In the genomic region with DNA sequence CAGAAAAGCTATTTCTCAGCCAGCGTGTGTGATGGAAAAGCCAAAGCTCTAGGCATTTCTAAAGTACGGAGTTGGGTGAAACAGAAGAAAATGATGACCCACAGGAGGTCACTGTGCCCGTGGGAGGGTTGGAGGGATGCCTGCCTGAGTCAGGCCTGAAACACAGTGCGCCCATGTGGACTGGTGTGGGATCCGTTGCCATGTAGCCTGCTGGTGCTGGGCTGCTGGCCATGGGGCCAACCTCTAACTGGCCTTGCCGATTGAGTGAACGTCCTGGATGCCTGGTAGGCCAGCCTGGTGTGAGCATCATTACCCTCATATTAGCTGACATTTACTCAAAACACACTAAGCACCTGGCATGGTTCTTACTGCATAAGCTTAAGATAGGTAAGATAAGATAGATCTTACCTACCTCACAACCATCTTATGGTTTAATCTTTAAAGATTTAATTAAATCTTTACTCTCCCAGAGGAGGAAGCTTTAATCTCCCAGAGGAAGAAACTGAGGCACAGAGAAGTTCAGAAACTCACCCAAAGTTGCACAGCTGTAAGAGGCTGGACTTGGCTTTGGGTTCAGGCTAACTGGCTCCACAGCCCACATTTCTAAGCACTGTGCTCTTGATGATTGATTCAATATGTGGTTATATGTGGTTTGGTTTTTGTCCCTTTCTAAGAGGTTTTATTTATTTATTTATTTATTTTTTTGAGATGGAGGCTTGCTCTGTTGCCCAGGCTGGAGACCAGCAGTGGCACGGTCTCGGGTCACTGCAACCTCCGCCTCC, we compare ENCODE assay signal across 29 cellular contexts. TPM values are rescaled to one million over a fixed set of nuclear protein-coding genes. Genes with fewer than 3 reads are reported as not detected.
"Had no signal": no experiment of that assay in that cellular context is flagged by ENCODE, and none has a peak within 500 bp of the region (broad histone marks: within the 10 kb centered on the region; RNA-seq: fewer than 3 reads in every experiment).

No MANE protein-coding gene starts in this region.

- H3K9me3 ChIP-seq: breast epithelium, heart right ventricle, right lobe of liver, thoracic aorta, uterus had no signal

- H3K27ac ChIP-seq: breast epithelium, coronary artery, foreskin keratinocyte, heart right ventricle, right lobe of liver, thoracic aorta, uterus, VCaP had no signal

- H3K27ac Mint-ChIP-seq: activated CD4-positive, alpha-beta memory T cell treated with anti-CD3 and anti-CD28 coated beads for 36 hours; activated CD4-positive, alpha-beta T cell treated with anti-CD3 and anti-CD28 coated beads, Interleukin-2, amount 10 ng/mL, durations not matched to agents 24 days and 14 days; activated naive CD4-positive, alpha-beta T cell treated with anti-CD3 and anti-CD28 coated beads, Interleukin-2, amount 50 U/mL, for 24 hours; activated naive CD8-positive, alpha-beta T cell treated with anti-CD3 and anti-CD28 coated beads, Interleukin-2, amount 50 U/mL, for 24 hours; memory B cell; naive thymus-derived CD4-positive, alpha-beta T cell; stimulated activated naive CD8-positive, alpha-beta T cell treated with anti-CD3 and anti-CD28 coated beads, Interleukin-15, Interleukin-2, amounts not matched to agents 100 ng/mL and 50 ng/mL, for 24 hours had no signal

- H3K4me3 Mint-ChIP-seq: activated CD4-positive, alpha-beta memory T cell treated with anti-CD3 and anti-CD28 coated beads for 36 hours; activated CD4-positive, alpha-beta T cell treated with anti-CD3 and anti-CD28 coated beads, Interleukin-2, amount 10 ng/mL, durations not matched to agents 24 days and 14 days; activated naive CD4-positive, alpha-beta T cell treated with anti-CD3 and anti-CD28 coated beads, Interleukin-2, amount 50 U/mL, for 24 hours; activated naive CD8-positive, alpha-beta T cell treated with anti-CD3 and anti-CD28 coated beads, Interleukin-2, amount 50 U/mL, for 24 hours; central memory CD8-positive, alpha-beta T cell; memory B cell; naive thymus-derived CD4-positive, alpha-beta T cell; neural crest cell; stimulated activated naive CD8-positive, alpha-beta T cell treated with anti-CD3 and anti-CD28 coated beads, Interleukin-15, Interleukin-2, amounts not matched to agents 100 ng/mL and 50 ng/mL, for 24 hours had no signal

- DNase-seq: activated CD4-positive, alpha-beta memory T cell treated with anti-CD3 and anti-CD28 coated beads for 36 hours; activated CD4-positive, alpha-beta T cell treated with anti-CD3 and anti-CD28 coated beads, Interleukin-2, amount 10 ng/mL, durations not matched to agents 24 days and 14 days; activated CD4-positive, CD25-positive, alpha-beta regulatory T cell treated with anti-CD3 and anti-CD28 coated beads, Interleukin-2, amount 50 U/mL, for 72 hours; activated CD8-positive, alpha-beta memory T cell treated with anti-CD3 and anti-CD28 coated beads, Interleukin-2, amount 50 U/mL, for 4 hours; activated gamma-delta T cell; activated naive CD8-positive, alpha-beta T cell treated with anti-CD3 and anti-CD28 coated beads, Interleukin-2, amount 50 U/mL, for 24 hours; activated T-cell treated with anti-CD3 and anti-CD28 coated beads, Interleukin-2, amount 50 U/mL, for 1 hour; effector memory CD4-positive, alpha-beta T cell; foreskin keratinocyte; heart right ventricle; midbrain; naive thymus-derived CD4-positive, alpha-beta T cell; right lobe of liver; stimulated activated CD4-positive, alpha-beta T cell treated with anti-CD3 and anti-CD28 coated beads, Interleukin-12 subunit alpha, Interleukin-12 subunit beta, amount 100 ng/mL, for 4 hours; stimulated activated CD4-positive, alpha-beta T cell treated with anti-CD3 and anti-CD28 coated beads, Interleukin-4, amount 100 ng/mL, for 1 hour; trophoblast cell; uterus had no signal

- H3K27me3 ChIP-seq: breast epithelium, dorsolateral prefrontal cortex, right lobe of liver, uterus had no signal

- ATAC-seq: activated naive CD8-positive, alpha-beta T cell treated with anti-CD3 and anti-CD28 coated beads, Interleukin-2, amount 50 U/mL, for 24 hours; foreskin keratinocyte; heart right ventricle; naive thymus-derived CD4-positive, alpha-beta T cell; right lobe of liver had no signal

- H3K27me3 Mint-ChIP-seq: activated CD4-positive, alpha-beta memory T cell treated with anti-CD3 and anti-CD28 coated beads for 36 hours; activated naive CD4-positive, alpha-beta T cell treated with anti-CD3 and anti-CD28 coated beads, Interleukin-2, amount 50 U/mL, for 24 hours; activated naive CD8-positive, alpha-beta T cell treated with anti-CD3 and anti-CD28 coated beads, Interleukin-2, amount 50 U/mL, for 24 hours; stimulated activated naive CD8-positive, alpha-beta T cell treated with anti-CD3 and anti-CD28 coated beads, Interleukin-15, Interleukin-2, amounts not matched to agents 100 ng/mL and 50 ng/mL, for 24 hours had no signal

- H3K9me3 Mint-ChIP-seq: activated CD4-positive, alpha-beta memory T cell treated with anti-CD3 and anti-CD28 coated beads for 36 hours; activated CD4-positive, alpha-beta T cell treated with anti-CD3 and anti-CD28 coated beads, Interleukin-2, amount 10 ng/mL, durations not matched to agents 24 days and 14 days; activated naive CD4-positive, alpha-beta T cell treated with anti-CD3 and anti-CD28 coated beads, Interleukin-2, amount 50 U/mL, for 24 hours; activated naive CD8-positive, alpha-beta T cell treated with anti-CD3 and anti-CD28 coated beads, Interleukin-2, amount 50 U/mL, for 24 hours; central memory CD8-positive, alpha-beta T cell; memory B cell; naive thymus-derived CD4-positive, alpha-beta T cell; neural crest cell; stimulated activated naive CD8-positive, alpha-beta T cell treated with anti-CD3 and anti-CD28 coated beads, Interleukin-15, Interleukin-2, amounts not matched to agents 100 ng/mL and 50 ng/mL, for 24 hours had no signal

- H3K4me1 ChIP-seq: breast epithelium, foreskin keratinocyte, heart right ventricle, right lobe of liver, uterus had no signal

- H3K4me1 Mint-ChIP-seq: activated CD4-positive, alpha-beta T cell treated with anti-CD3 and anti-CD28 coated beads, Interleukin-2, amount 10 ng/mL, durations not matched to agents 24 days and 14 days; activated naive CD4-positive, alpha-beta T cell treated with anti-CD3 and anti-CD28 coated beads, Interleukin-2, amount 50 U/mL, for 24 hours; activated naive CD8-positive, alpha-beta T cell treated with anti-CD3 and anti-CD28 coated beads, Interleukin-2, amount 50 U/mL, for 24 hours; central memory CD8-positive, alpha-beta T cell; memory B cell; naive thymus-derived CD4-positive, alpha-beta T cell had no signal

- H3K36me3 Mint-ChIP-seq: activated CD4-positive, alpha-beta memory T cell treated with anti-CD3 and anti-CD28 coated beads for 36 hours; activated naive CD4-positive, alpha-beta T cell treated with anti-CD3 and anti-CD28 coated beads, Interleukin-2, amount 50 U/mL, for 24 hours; memory B cell; naive thymus-derived CD4-positive, alpha-beta T cell had no signal

- H3K4me3 ChIP-seq: breast epithelium, coronary artery, dorsolateral prefrontal cortex, heart right ventricle, right lobe of liver, thoracic aorta, uterus had no signal

- H3K36me3 ChIP-seq: breast epithelium, heart right ventricle, right lobe of liver, thoracic aorta, uterus had no signal

- FAIRE-seq: TTC549 had no signal

RNA-seq across cellular contexts. Expression of gene MGAT5B, which starts 15.7 kb away (rescaled TPM):
- total RNA-seq: skeletal muscle tissue had no signal
